1 cellular context compared by ENCODE assay signal in genomic region chr3:141311170-141311495, GRCh38.
TF ChIP-seq lines count a peak whose summit lies in the region.

No MANE protein-coding gene starts in this region.

TF ChIP-seq in GM12878, 131 proteins besides CTCF, POLR2A, EP300 and RAD21 (continued from another document):
- TF ChIP-seq PBX3 (IDR thresholded peaks at IDR 0.05; ENCODE audit: insufficient replicate concordance, low read depth, low read length) (no peak), CREB1 (IDR thresholded peaks at IDR 0.05; ENCODE audit: low read depth) (no peak), ATF7 (IDR thresholded peaks at IDR 0.05; ENCODE audit: low read depth) (no peak), SUZ12 (IDR thresholded peaks at IDR 0.05; ENCODE audit: unreplicated experiment) (no peak), SUPT20H (IDR thresholded peaks at IDR 0.05; ENCODE audit: borderline replicate concordance, control insufficient read depth, low read depth, low read length) (no peak), ZBTB11 (CRISPR knock-in tag; IDR thresholded peaks at IDR 0.05) (no peak)
